In genomic region chrX:115949900-115950822, GRCh38 we compare ENCODE assay signal across 9 cellular contexts.
DNase-seq lines count a peak whose midpoint lies in the region; TF ChIP-seq lines count a peak whose summit lies in the region.
"Had no signal": no experiment of that assay in that cellular context is flagged by ENCODE, and none has a peak within 500 bp of the region (broad histone marks: within the 10 kb centered on the region; RNA-seq: fewer than 3 reads in every experiment).

No MANE protein-coding gene starts in this region.

- no peaks in the 10 kb centered on the region for H3K79me2 ChIP-seq in Karpas-422 (ENCODE audit: low read length)

- H3K9me3 ChIP-seq in Karpas-422 (ENCODE audit: low read length), result no peaks in the 10 kb centered on the region

- no peaks in the 10 kb centered on the region for H4K20me1 ChIP-seq in Karpas-422 (ENCODE audit: insufficient read depth, low read depth, low read length)

- no peaks in the 10 kb centered on the region for H3K27me3 ChIP-seq in Karpas-422 (ENCODE audit: low read length)
- H3K27me3 ChIP-seq in layer of hippocampus (ENCODE audit: control insufficient read depth, insufficient read depth, low read length), result no peaks in the 10 kb centered on the region

- peak overlapping the region; percentile 8; the same call in 1 of the 2 replicates for H2AFZ ChIP-seq in Karpas-422 (ENCODE audit: low read length)

- no peaks in the 10 kb centered on the region for H3K4me1 Mint-ChIP-seq in progenitor cell of endocrine pancreas (ENCODE audit: low read depth)
- H3K4me1 Mint-ChIP-seq: activated naive CD8-positive, alpha-beta T cell treated with anti-CD3 and anti-CD28 coated beads, Interleukin-2, amount 10 ng/mL, durations not matched to agents 7 days and 5 days had no signal

- peak overlapping the region; percentile 38 for H3K4me2 ChIP-seq in Karpas-422 (ENCODE audit: low read depth, low read length, poor library complexity, severe bottlenecking)

- no peaks in the 10 kb centered on the region for H3K9me2 ChIP-seq in Karpas-422 (replicated peaks; ENCODE audit: insufficient read depth, low read length)

- peaks cover 33% of the 10 kb centered on the region for H3K4me1 ChIP-seq in Karpas-422 (ENCODE audit: low read length)

- H3K36me3 Mint-ChIP-seq in progenitor cell of endocrine pancreas (ENCODE audit: insufficient read depth), result peaks cover 24% of the 10 kb centered on the region
- H3K36me3 Mint-ChIP-seq: activated naive CD8-positive, alpha-beta T cell treated with anti-CD3 and anti-CD28 coated beads, Interleukin-2, amount 10 ng/mL, durations not matched to agents 7 days and 5 days had no signal

- H3K4me3 Mint-ChIP-seq in progenitor cell of endocrine pancreas (ENCODE audit: low read depth), result no peak overlapping the region
- H3K4me3 Mint-ChIP-seq: activated naive CD8-positive, alpha-beta T cell treated with anti-CD3 and anti-CD28 coated beads, Interleukin-2, amount 10 ng/mL, durations not matched to agents 7 days and 5 days had no signal

- peak overlapping the region; percentile 19; the same call in 1 of the 2 replicates for H3K4me3 ChIP-seq in Karpas-422 (ENCODE audit: low read length)

- peak; percentile 18 for TF ChIP-seq CTCF in C4-2B (conservative IDR thresholded peaks at IDR 0.05)
- no peak for TF ChIP-seq CTCF in progenitor cell of endocrine pancreas (IDR thresholded peaks at IDR 0.05; ENCODE audit: unreplicated experiment)

- DNase-seq in Karpas-422 (peak; percentile 88), RPMI8226 (peak; percentile 51), AML-193 (lab: John Stamatoyannopoulos, UW) (no peak), progenitor cell of endocrine pancreas (ENCODE audit: low spot score, unreplicated experiment) (no peak), NCI-H2029 (lab: John Stamatoyannopoulos, UW) (no peak), NCI-H1105 treated with DMSO at 0.1 percent for 48 hours (lab: John Stamatoyannopoulos, UW) (no peak)
- DNase-seq: activated naive CD8-positive, alpha-beta T cell treated with anti-CD3 and anti-CD28 coated beads, Interleukin-2, amount 10 ng/mL, durations not matched to agents 7 days and 5 days had no signal

- H3K9ac ChIP-seq in Karpas-422 (ENCODE audit: low read length), result peak overlapping the region; percentile 39

- H3K27me3 Mint-ChIP-seq in progenitor cell of endocrine pancreas, result no peaks in the 10 kb centered on the region
- H3K27me3 Mint-ChIP-seq: activated naive CD8-positive, alpha-beta T cell treated with anti-CD3 and anti-CD28 coated beads, Interleukin-2, amount 10 ng/mL, durations not matched to agents 7 days and 5 days had no signal

- H3K27ac ChIP-seq in C4-2B (no peak overlapping the region), Karpas-422 (ENCODE audit: low read length) (no peak overlapping the region), layer of hippocampus (ENCODE audit: low read depth, low read length) (peak overlapping the region; percentile 76)

- no peak overlapping the region for H3K27ac Mint-ChIP-seq in progenitor cell of endocrine pancreas
- H3K27ac Mint-ChIP-seq: activated naive CD8-positive, alpha-beta T cell treated with anti-CD3 and anti-CD28 coated beads, Interleukin-2, amount 10 ng/mL, durations not matched to agents 7 days and 5 days had no signal

- peaks cover 5% of the 10 kb centered on the region for H3K9me3 Mint-ChIP-seq in progenitor cell of endocrine pancreas (ENCODE audit: low read depth)
- H3K9me3 Mint-ChIP-seq: activated naive CD8-positive, alpha-beta T cell treated with anti-CD3 and anti-CD28 coated beads, Interleukin-2, amount 10 ng/mL, durations not matched to agents 7 days and 5 days had no signal

- no peaks in the 10 kb centered on the region for H3K36me3 ChIP-seq in Karpas-422 (ENCODE audit: insufficient read depth, low read length)

Comparison
In these comparisons a context has a peak if more than half of its experiments do, and no peak if none do; other contexts are left out.
1. DNase-seq: peak in Karpas-422 (single experiment) and RPMI8226 (single experiment); none in AML-193 (0 of 2), progenitor cell of endocrine pancreas (single experiment), NCI-H2029 (single experiment) and NCI-H1105 treated with DMSO at 0.1 percent for 48 hours (single experiment).